ENCODE assay signal across 23 cellular contexts in genomic region chr6:169942173-169942572, GRCh38.
"Had no signal": no experiment of that assay in that cellular context is flagged by ENCODE, and none has a peak within 500 bp of the region (broad histone marks: within the 10 kb centered on the region; RNA-seq: fewer than 3 reads in every experiment).

No MANE protein-coding gene starts in this region.

- ATAC-seq: effector memory CD8-positive, alpha-beta T cell; esophagus mucosa; gastrocnemius medialis; heart right ventricle; left cardiac atrium; left lung; left ventricle myocardium superior; lower lobe of right lung; mucosa of descending colon; naive thymus-derived CD8-positive, alpha-beta T cell had no signal

- DNase-seq: effector CD8-positive, alpha-beta T cell; effector memory CD8-positive, alpha-beta T cell; endodermal cell; erythroblast; esophagus squamous epithelium; foreskin fibroblast; foreskin melanocyte; gastrocnemius medialis; glutamatergic neuron; head of caudate nucleus; heart right ventricle; hippocampal formation; left cardiac atrium; left lung; left ventricle myocardium superior; lower lobe of right lung; mesenchymal stem cell; mucosa of descending colon; naive B cell; naive thymus-derived CD8-positive, alpha-beta T cell had no signal

- H3K27ac Mint-ChIP-seq: dendritic cell treated with granulocyte-macrophage colony-stimulating factor and Interleukin-4, amounts not matched to agents 40 ng/mL and 50 ng/mL, for 4 days; effector memory CD8-positive, alpha-beta T cell; endodermal cell; mesothelial cell of epicardium; naive thymus-derived CD8-positive, alpha-beta T cell had no signal

- H3K4me1 Mint-ChIP-seq: naive B cell; naive thymus-derived CD8-positive, alpha-beta T cell had no signal

- H3K4me3 Mint-ChIP-seq: dendritic cell treated with granulocyte-macrophage colony-stimulating factor and Interleukin-4, amounts not matched to agents 40 ng/mL and 50 ng/mL, for 4 days; effector memory CD8-positive, alpha-beta T cell; endodermal cell; mesothelial cell of epicardium; naive B cell; naive thymus-derived CD8-positive, alpha-beta T cell had no signal
